In the genomic region with DNA sequence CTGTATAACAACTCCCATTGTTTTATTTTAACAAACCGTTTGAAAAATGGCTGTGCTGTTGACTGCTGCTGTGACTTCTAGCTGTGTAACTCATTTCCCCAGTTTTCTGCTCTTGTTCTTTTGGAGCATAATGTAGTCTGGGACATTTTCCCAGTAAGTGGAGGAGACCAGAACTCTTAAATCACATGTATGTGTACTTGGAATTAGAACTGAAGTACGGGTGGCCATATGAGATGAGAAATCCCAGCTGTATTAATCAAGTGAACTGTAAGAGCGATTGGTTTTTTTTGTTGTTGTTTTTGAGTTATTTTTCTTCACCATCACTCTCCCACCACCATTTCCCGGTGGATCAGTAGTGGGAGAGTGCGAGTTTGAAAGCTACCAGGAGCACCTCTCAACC, we compare ENCODE assay signal across 20 cellular contexts. TPM values are rescaled to one million over a fixed set of nuclear protein-coding genes. Genes with fewer than 3 reads are reported as not detected.
A peak's percentile ranks its signal among the peaks of the same experiment; 100 is the strongest.
DNase-seq lines count a peak whose midpoint lies in the region; ATAC-seq and TF ChIP-seq lines count a peak whose summit lies in the region.
"Had no signal": no experiment of that assay in that cellular context is flagged by ENCODE, and none has a peak within 500 bp of the region (broad histone marks: within the 10 kb centered on the region; RNA-seq: fewer than 3 reads in every experiment).

No MANE protein-coding gene starts in this region.

- H3K9ac ChIP-seq in rectal smooth muscle tissue (ENCODE audit: low read length), result no peak overlapping the region

- no peak for ATAC-seq in right lobe of liver
- ATAC-seq in HG03565 (IDR thresholded peaks at IDR 0.05; ENCODE audit: unreplicated experiment), result no peak
- no peak for ATAC-seq in HG03280 (IDR thresholded peaks at IDR 0.05; ENCODE audit: unreplicated experiment)
- ATAC-seq: A549, HCT116 had no signal

- H3K4me1 Mint-ChIP-seq in mesothelial cell of epicardium, result peaks cover 46% of the 10 kb centered on the region
- H3K4me1 Mint-ChIP-seq in activated CD4-positive, alpha-beta T cell treated with anti-CD3 and anti-CD28 coated beads, Interleukin-2, amount 10 ng/mL, durations not matched to agents 24 days and 14 days, result no peaks in the 10 kb centered on the region

- H3K27me3 ChIP-seq in rectal smooth muscle tissue (ENCODE audit: control insufficient read depth, insufficient read depth, low read length) (no peaks in the 10 kb centered on the region), right lobe of liver (no peaks in the 10 kb centered on the region)

- H3K36me3 Mint-ChIP-seq in mesothelial cell of epicardium, result peaks cover 42% of the 10 kb centered on the region
- H3K36me3 Mint-ChIP-seq in activated CD4-positive, alpha-beta T cell treated with anti-CD3 and anti-CD28 coated beads, Interleukin-2, amount 10 ng/mL, durations not matched to agents 24 days and 14 days (ENCODE audit: low read depth), result no peaks in the 10 kb centered on the region

- no peak for TF ChIP-seq POLR2A in right lobe of liver (IDR thresholded peaks at IDR 0.05)

- no peaks in the 10 kb centered on the region for H3K27me3 Mint-ChIP-seq in mesothelial cell of epicardium (ENCODE audit: low read depth)
- no peaks in the 10 kb centered on the region for H3K27me3 Mint-ChIP-seq in activated CD4-positive, alpha-beta T cell treated with anti-CD3 and anti-CD28 coated beads, Interleukin-2, amount 10 ng/mL, durations not matched to agents 24 days and 14 days

- TF ChIP-seq CTCF in VCaP (conservative IDR thresholded peaks at IDR 0.05) (no peak), mesothelial cell of epicardium (IDR thresholded peaks at IDR 0.05; ENCODE audit: unreplicated experiment) (no peak), right lobe of liver (IDR thresholded peaks at IDR 0.05) (no peak)

- intact Hi-C loops in activated CD4-positive, alpha-beta T cell treated with anti-CD3 and anti-CD28 coated beads, Interleukin-2, amount 10 ng/mL, durations not matched to agents 24 days and 14 days (cut with micrococcal nuclease), result no loop called here
- intact Hi-C loops in right lobe of liver (cut with DNase I), result no loop called here

- peaks cover 29% of the 10 kb centered on the region for H3K9me3 Mint-ChIP-seq in mesothelial cell of epicardium
- no peaks in the 10 kb centered on the region for H3K9me3 Mint-ChIP-seq in activated CD4-positive, alpha-beta T cell treated with anti-CD3 and anti-CD28 coated beads, Interleukin-2, amount 10 ng/mL, durations not matched to agents 24 days and 14 days
- H3K9me3 Mint-ChIP-seq: CD4-positive, alpha-beta T cell had no signal

- H3K27ac Mint-ChIP-seq in mesothelial cell of epicardium, result peak overlapping the region; percentile 75
- H3K27ac Mint-ChIP-seq in activated CD4-positive, alpha-beta T cell treated with anti-CD3 and anti-CD28 coated beads, Interleukin-2, amount 10 ng/mL, durations not matched to agents 24 days and 14 days, result no peak overlapping the region
- H3K27ac Mint-ChIP-seq: CD4-positive, alpha-beta T cell; HFFc6 had no signal

- 93% methylated on average over 5 of the region's 5 CpGs for WGBS in right lobe of liver (ENCODE audit: insufficient coverage, low coverage, low lambda C conversion rate, missing lambda C conversion rate)

- no peak overlapping the region for H3K4me3 ChIP-seq in rectal smooth muscle tissue (ENCODE audit: low read length)
- no peak overlapping the region for H3K4me3 ChIP-seq in right lobe of liver
- H3K4me3 ChIP-seq: A549 had no signal

- H3K36me3 ChIP-seq in rectal smooth muscle tissue (ENCODE audit: control insufficient read depth, insufficient read depth, low read length) (no peaks in the 10 kb centered on the region), right lobe of liver (no peaks in the 10 kb centered on the region)

- H3K27ac ChIP-seq in VCaP (peak overlapping the region; percentile 100), cingulate gyrus (ENCODE audit: low read depth, low read length) (peak overlapping the region; percentile 58), rectal smooth muscle tissue (ENCODE audit: low read depth, low read length) (peak overlapping the region; percentile 5), right lobe of liver (no peak overlapping the region)
- H3K27ac ChIP-seq: A549 had no signal

- H3K4me3 Mint-ChIP-seq in mesothelial cell of epicardium, result no peak overlapping the region
- no peak overlapping the region for H3K4me3 Mint-ChIP-seq in activated CD4-positive, alpha-beta T cell treated with anti-CD3 and anti-CD28 coated beads, Interleukin-2, amount 10 ng/mL, durations not matched to agents 24 days and 14 days
- H3K4me3 Mint-ChIP-seq: CD4-positive, alpha-beta T cell; HFFc6 had no signal

- peaks cover 14% of the 10 kb centered on the region for H3K4me1 ChIP-seq in rectal smooth muscle tissue (ENCODE audit: control insufficient read depth, insufficient read depth, low read length)
- peaks cover 0 to 35% (median 7%) of the 10 kb centered on the region in 4 donors for H3K4me1 ChIP-seq in right lobe of liver
- H3K4me1 ChIP-seq: Caco-2 had no signal

- DNase-seq in mesothelial cell of epicardium (ENCODE audit: low spot score in 2 of 2, unreplicated experiment in 2 of 2), result no peak
- no peak for DNase-seq in activated CD4-positive, alpha-beta T cell treated with anti-CD3 and anti-CD28 coated beads, Interleukin-2, amount 10 ng/mL, durations not matched to agents 24 days and 14 days
- DNase-seq in right lobe of liver, result no peak
- DNase-seq: AML-193; Caco-2; CD4-positive, alpha-beta T cell; DMS79; GDM1; GOT3; H7; HFFc6 had no signal

- no peaks in the 10 kb centered on the region for H3K9me3 ChIP-seq in right lobe of liver
- H3K9me3 ChIP-seq: A549, Caco-2 had no signal

RNA-seq across cellular contexts. Expression of a gene that starts 49.5 kb away (rescaled TPM):
- not detected in 3 replicates for total RNA-seq in mesothelial cell of epicardium
- not detected in 2 replicates for total RNA-seq in activated CD4-positive, alpha-beta T cell treated with anti-CD3 and anti-CD28 coated beads, Interleukin-2, amount 10 ng/mL, durations not matched to agents 24 days and 14 days
- total RNA-seq in right lobe of liver, result not detected
- total RNA-seq: Caco-2; CD4-positive, alpha-beta T cell; Daoy; H7; HFFc6; HT-29 had no signal

Comparison
In these comparisons a context has a peak if more than half of its experiments do, and no peak if none do; other contexts are left out.
1. H3K27ac ChIP-seq: peak in VCaP (single experiment), cingulate gyrus (single experiment) and rectal smooth muscle tissue (single experiment); none in right lobe of liver (0 of 3).